34 cellular contexts compared by ENCODE assay signal in genomic region chr1:176852124-176852523, GRCh38.
"Had no signal": no experiment of that assay in that cellular context is flagged by ENCODE, and none has a peak within 500 bp of the region (broad histone marks: within the 10 kb centered on the region; RNA-seq: fewer than 3 reads in every experiment).

No MANE protein-coding gene starts in this region.

- H3K4me3 ChIP-seq: adrenal gland, ascending aorta, body of pancreas, breast epithelium, cardiac muscle cell had no signal

- H3K27me3 ChIP-seq: adrenal gland, ascending aorta, body of pancreas, brain microvascular endothelial cell, breast epithelium, cardiac muscle cell had no signal

- H3K27ac ChIP-seq: adrenal gland, ascending aorta, body of pancreas, brain microvascular endothelial cell, breast epithelium, cardiac muscle cell had no signal

- H3K4me1 ChIP-seq: adrenal gland, ascending aorta, breast epithelium had no signal

- H3K36me3 ChIP-seq: adrenal gland, ascending aorta, brain microvascular endothelial cell, breast epithelium, cardiac muscle cell had no signal

- DNase-seq: activated effector memory CD4-positive, alpha-beta T cell treated with anti-CD3 and anti-CD28 coated beads, Interleukin-2, amount 50 U/mL, for 16 hours; activated effector memory CD4-positive, alpha-beta T cell treated with Interleukin-2 at 50 U/mL for 16 hours; activated gamma-delta T cell; activated gamma-delta T cell treated with Interleukin-2 at 50 U/mL for 16 hours; activated naive CD4-positive, alpha-beta T cell; activated naive CD4-positive, alpha-beta T cell treated with anti-CD3 and anti-CD28 coated beads for 36 hours; activated naive CD4-positive, alpha-beta T cell treated with anti-CD3 and anti-CD28 coated beads, Interleukin-2, amount 10 ng/mL, durations not matched to agents 7 days and 5 days; activated naive CD4-positive, alpha-beta T cell treated with anti-CD3 and anti-CD28 coated beads, Interleukin-2, amount 50 U/mL, for 16 hours; activated naive CD4-positive, alpha-beta T cell treated with Interleukin-2 at 50 U/mL for 16 hours; activated naive CD8-positive, alpha-beta T cell treated with anti-CD3 and anti-CD28 coated beads for 36 hours; activated naive CD8-positive, alpha-beta T cell treated with anti-CD3 and anti-CD28 coated beads, Interleukin-2, amount 10 ng/mL, durations not matched to agents 7 days and 5 days; activated naive CD8-positive, alpha-beta T cell treated with anti-CD3 and anti-CD28 coated beads, Interleukin-2, amount 50 U/mL, for 24 hours; activated T-cell treated with anti-CD3 and anti-CD28 coated beads, Interleukin-2, amount 50 U/mL, for 1 hour; activated T-cell treated with anti-CD3 and anti-CD28 coated beads, Interleukin-2, amount 50 U/mL, for 24 hours; activated T-cell treated with anti-CD3 and anti-CD28 coated beads, Interleukin-2, amount 50 U/mL, for 4 hours; activated T-cell treated with anti-CD3 and anti-CD28 coated beads, Interleukin-2, amount 50 U/mL, for 48 hours; activated T-cell treated with anti-CD3 and anti-CD28 coated beads, Interleukin-2, amount 50 U/mL, for 72 hours; adrenal gland; amniotic stem cell; amygdala; anterior cingulate cortex; aorta; body of pancreas; brain microvascular endothelial cell; caudate nucleus; central memory CD4-positive, alpha-beta T cell; cerebellar nuclear complex had no signal

- H3K9me3 ChIP-seq: adrenal gland, ascending aorta, body of pancreas, breast epithelium had no signal

- FAIRE-seq: astrocyte, bronchial epithelial cell had no signal

- ATAC-seq: activated naive CD4-positive, alpha-beta T cell treated with anti-CD3 and anti-CD28 coated beads, Interleukin-2, amount 50 U/mL, for 72 hours; activated naive CD8-positive, alpha-beta T cell treated with anti-CD3 and anti-CD28 coated beads, Interleukin-2, amount 50 U/mL, for 24 hours; activated T-cell treated with anti-CD3 and anti-CD28 coated beads, Interleukin-2, amount 50 U/mL, for 4 hours; activated T-cell treated with anti-CD3 and anti-CD28 coated beads, Interleukin-2, amount 50 U/mL, for 72 hours; activated T-helper 17 cell treated with anti-CD3 and anti-CD28 coated beads, Interleukin-2, amount 50 U/mL, for 72 hours; body of pancreas had no signal
